ENCODE assay signal across 23 cellular contexts in genomic region chr16:25390761-25391160, GRCh38.
"Had no signal": no experiment of that assay in that cellular context is flagged by ENCODE, and none has a peak within 500 bp of the region (broad histone marks: within the 10 kb centered on the region; RNA-seq: fewer than 3 reads in every experiment).

No MANE protein-coding gene starts in this region.

- H3K36me3 Mint-ChIP-seq: memory B cell; natural killer cell treated with Interleukin-12 subunit alpha and Interleukin-12 subunit beta and Interleukin-15 and Interleukin-18, amount 100 ng/mL, for 72 hours; neural progenitor cell; type B pancreatic cell had no signal

- H3K27ac ChIP-seq: epithelial cell of prostate, esophagus muscularis mucosa, hepatocyte, left ventricle myocardium inferior, lower lobe of right lung, neural progenitor cell, ovary, right atrium auricular region, sigmoid colon, skin epidermis, vagina had no signal

- H3K27me3 Mint-ChIP-seq: dendritic cell treated with granulocyte-macrophage colony-stimulating factor and Interleukin-4, amounts not matched to agents 40 ng/mL and 50 ng/mL, for 4 days; memory B cell; type B pancreatic cell had no signal

- H3K4me3 Mint-ChIP-seq: dendritic cell treated with granulocyte-macrophage colony-stimulating factor and Interleukin-4, amounts not matched to agents 40 ng/mL and 50 ng/mL, for 4 days; effector memory CD8-positive, alpha-beta T cell; memory B cell; natural killer cell treated with Interleukin-12 subunit alpha and Interleukin-12 subunit beta and Interleukin-15 and Interleukin-18, amount 100 ng/mL, for 72 hours; neural progenitor cell; type B pancreatic cell had no signal

- H3K36me3 ChIP-seq: esophagus muscularis mucosa, left ventricle myocardium inferior, lower lobe of right lung, neural progenitor cell, ovary, right atrium auricular region, sigmoid colon, vagina had no signal

- ATAC-seq: effector memory CD8-positive, alpha-beta T cell; left cardiac atrium; lower lobe of right lung; natural killer cell treated with Interleukin-12 subunit alpha and Interleukin-12 subunit beta and Interleukin-15 and Interleukin-18, amount 100 ng/mL, for 72 hours had no signal

- H3K27ac Mint-ChIP-seq: dendritic cell treated with granulocyte-macrophage colony-stimulating factor and Interleukin-4, amounts not matched to agents 40 ng/mL and 50 ng/mL, for 4 days; memory B cell; natural killer cell treated with Interleukin-12 subunit alpha and Interleukin-12 subunit beta and Interleukin-15 and Interleukin-18, amount 100 ng/mL, for 72 hours; neural progenitor cell; type B pancreatic cell had no signal

- H3K27me3 ChIP-seq: hepatocyte, neural progenitor cell, ovary, right atrium auricular region, vagina had no signal

- H3K9me3 Mint-ChIP-seq: dendritic cell treated with granulocyte-macrophage colony-stimulating factor and Interleukin-4, amounts not matched to agents 40 ng/mL and 50 ng/mL, for 4 days; natural killer cell treated with Interleukin-12 subunit alpha and Interleukin-12 subunit beta and Interleukin-15 and Interleukin-18, amount 100 ng/mL, for 72 hours; type B pancreatic cell had no signal

- DNase-seq: effector memory CD8-positive, alpha-beta T cell; foreskin fibroblast; head of caudate nucleus; kidney; left cardiac atrium; left ventricle myocardium inferior; lower lobe of right lung; midbrain; nucleus accumbens; ovary; sigmoid colon; stimulated activated naive CD4-positive, alpha-beta T cell treated with Interleukin-2 at 50 U/mL for 16 hours had no signal

- H3K4me3 ChIP-seq: esophagus muscularis mucosa, hepatocyte, left ventricle myocardium inferior, lower lobe of right lung, neural progenitor cell, ovary, right atrium auricular region, sigmoid colon, skin epidermis, vagina had no signal

- H3K4me1 Mint-ChIP-seq: memory B cell, neural progenitor cell had no signal

- H3K9me3 ChIP-seq: ovary had no signal

- H3K4me1 ChIP-seq: esophagus muscularis mucosa, left ventricle myocardium inferior, lower lobe of right lung, neural progenitor cell, right atrium auricular region, sigmoid colon, vagina had no signal
